In the genomic region with DNA sequence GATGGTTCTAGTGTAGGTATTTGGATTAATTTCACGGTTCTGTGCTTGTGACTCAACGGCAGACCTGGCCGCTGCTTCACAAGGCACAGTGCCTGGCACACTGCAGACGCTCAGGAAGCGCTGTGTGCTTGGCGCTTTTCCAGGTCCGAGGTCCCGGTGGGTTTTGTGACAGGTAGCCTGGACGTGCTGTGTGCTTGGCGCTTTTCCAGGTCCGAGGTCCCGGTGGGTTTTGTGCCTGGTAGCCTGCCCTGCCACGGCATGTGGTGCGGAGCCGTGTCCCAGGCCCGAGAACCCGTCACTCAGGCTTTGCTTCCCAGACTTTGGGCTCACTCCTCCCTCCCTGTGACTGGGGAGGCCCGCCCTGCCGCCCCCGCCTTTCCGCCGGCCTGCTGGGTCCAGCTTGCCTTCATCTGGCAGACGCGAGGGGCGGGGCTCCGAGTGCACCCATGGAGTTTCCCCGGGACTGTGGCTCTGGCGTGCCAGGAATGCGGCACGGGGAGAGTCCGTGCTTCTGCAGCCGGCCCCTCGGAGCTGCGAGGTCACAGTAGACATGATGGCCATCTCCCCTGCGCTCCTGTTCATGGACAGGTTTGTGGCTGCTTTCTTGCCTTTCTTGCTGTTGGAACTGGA, we compare ENCODE assay signal across 11 cellular contexts. TPM values are rescaled to one million over a fixed set of nuclear protein-coding genes. Genes with fewer than 3 reads are reported as not detected.
DNase-seq lines count a peak whose midpoint lies in the region; ATAC-seq, FAIRE-seq and TF ChIP-seq lines count a peak whose summit lies in the region.
"Had no signal": no experiment of that assay in that cellular context is flagged by ENCODE, and none has a peak within 500 bp of the region (broad histone marks: within the 10 kb centered on the region; RNA-seq: fewer than 3 reads in every experiment).

No MANE protein-coding gene starts in this region.

- DNase-seq in GM03348 (ENCODE audit: low spot score) (peak; percentile 95), MCF 10A (ENCODE audit: unreplicated experiment) (peak; percentile 90), small intestine (peak; percentile 87), NCI-H2081 (lab: John Stamatoyannopoulos, UW) (no peak)
- DNase-seq in effector CD8-positive, alpha-beta T cell (lab: John Stamatoyannopoulos, UW), result no peak
- DNase-seq: central memory CD4-positive, alpha-beta T cell had no signal

- peaks cover 7% of the 10 kb centered on the region for H3K4me1 Mint-ChIP-seq in MCF 10A (ENCODE audit: insufficient read depth, unreplicated experiment)

- no peaks in the 10 kb centered on the region for H3K9me3 ChIP-seq in iPS-15b (ENCODE audit: control insufficient read depth, insufficient read depth, low read length)
- no peaks in the 10 kb centered on the region for H3K9me3 ChIP-seq in small intestine (ENCODE audit: control insufficient read depth, low read depth)

- no peak overlapping the region for H3K9ac ChIP-seq in iPS-15b (ENCODE audit: low read depth, low read length)

- CTCF ChIA-PET in MCF 10A (lab: Yijun Ruan, JAX), result interaction anchor here (1.0 kb wide), 1 partner anchor 20 kb away, joined by 6 read pairs; no protein-coding TSS in a partner anchor

- no peaks in the 10 kb centered on the region for H3K27me3 Mint-ChIP-seq in MCF 10A (ENCODE audit: insufficient read depth, unreplicated experiment)

- no peak for FAIRE-seq in small intestine (lab: Jason Lieb, UNC)

- ATAC-seq in GM19035 (IDR thresholded peaks at IDR 0.05; ENCODE audit: unreplicated experiment) (no peak), GM21423 (IDR thresholded peaks at IDR 0.05; ENCODE audit: unreplicated experiment) (no peak)

- H3K4me3 ChIP-seq in iPS-15b (ENCODE audit: low read depth, low read length) (peak overlapping the region; percentile 13), small intestine (ENCODE audit: low read depth in 1 of 2, low read length in 2 of 2) (no peak overlapping the region)

- no peaks in the 10 kb centered on the region for H3K27me3 ChIP-seq in iPS-15b (ENCODE audit: control insufficient read depth, insufficient read depth, low read length)
- H3K27me3 ChIP-seq in small intestine (ENCODE audit: control insufficient read depth in 2 of 2, insufficient read depth in 2 of 2, low read length in 2 of 2), result no peaks in the 10 kb centered on the region

- H3K4me1 ChIP-seq in iPS-15b (ENCODE audit: control insufficient read depth, insufficient read depth, low read length), result peaks cover 11% of the 10 kb centered on the region
- H3K4me1 ChIP-seq in small intestine (ENCODE audit: control insufficient read depth in 2 of 2, insufficient read depth in 1 of 2, low read depth in 1 of 2, low read length in 1 of 2), result peaks cover 2 to 5% of the 10 kb centered on the region in 2 donors

- intact Hi-C loops in MCF 10A (cut with micrococcal nuclease), result no loop called here

- no peaks in the 10 kb centered on the region for H3K9me3 Mint-ChIP-seq in MCF 10A (ENCODE audit: unreplicated experiment)
- H3K9me3 Mint-ChIP-seq: T-helper 1 cell treated with Interleukin-12 subunit alpha and Interleukin-12 subunit beta and Interleukin-4 antibody, amounts not matched to agents 30 μg/mL and 1 μg/mL, for 36 hours had no signal

- H3K4me3 Mint-ChIP-seq in MCF 10A (ENCODE audit: unreplicated experiment), result peak overlapping the region; percentile 68
- H3K4me3 Mint-ChIP-seq: T-helper 1 cell treated with Interleukin-12 subunit alpha and Interleukin-12 subunit beta and Interleukin-4 antibody, amounts not matched to agents 30 μg/mL and 1 μg/mL, for 36 hours had no signal

- peak overlapping the region; percentile 63 for H3K27ac Mint-ChIP-seq in MCF 10A (ENCODE audit: low read depth, unreplicated experiment)
- H3K27ac Mint-ChIP-seq: T-helper 1 cell treated with Interleukin-12 subunit alpha and Interleukin-12 subunit beta and Interleukin-4 antibody, amounts not matched to agents 30 μg/mL and 1 μg/mL, for 36 hours had no signal

- H3K36me3 ChIP-seq in iPS-15b (ENCODE audit: control insufficient read depth, insufficient read depth, low read length) (no peaks in the 10 kb centered on the region), small intestine (ENCODE audit: control insufficient read depth in 2 of 2, insufficient read depth in 2 of 2, low read length in 2 of 2) (no peaks in the 10 kb centered on the region)

- peak overlapping the region in 1 of 2 donors; percentile 39 for H3K27ac ChIP-seq in small intestine (ENCODE audit: low read depth in 1 of 2, low read length in 1 of 2)
- H3K27ac ChIP-seq: HL-60 had no signal

- H3K36me3 Mint-ChIP-seq in MCF 10A (ENCODE audit: insufficient read depth, unreplicated experiment), result peaks cover 5% of the 10 kb centered on the region

- TF ChIP-seq CTCF in MCF 10A (IDR thresholded peaks at IDR 0.05; ENCODE audit: unreplicated experiment), result no peak

- 30 to 55% (median 39%) methylated on average over 32 to 35 of the region's 35 CpGs for WGBS in small intestine, 3 donors

- no TSS peak for BruUV-seq in MCF 10A (replicated peaks; lab: Mats Ljungman, UMichigan)

- POLR2A ChIA-PET in MCF 10A (lab: Yijun Ruan, JAX), result interaction anchor here (0.6 to 1.5 kb wide), 7 partner anchors 11 to 36 kb away, joined by 3 to 4 read pairs (median 3); no protein-coding TSS in a partner anchor

RNA-seq across cellular contexts. Expression of a gene that starts 44.2 kb away (rescaled TPM):
- total RNA-seq in MCF 10A (2022), result 52.6 and 55.1 TPM in 2 replicates
- 10 to 100 TPM; 16.8 to 31.5 (median 18.9) TPM for polyA plus RNA-seq in small intestine

Comparison
In these comparisons a context has a peak if more than half of its experiments do, and no peak if none do; other contexts are left out.
1. DNase-seq: peak in GM03348 (single experiment), MCF 10A (single experiment) and small intestine (single experiment); none in effector CD8-positive, alpha-beta T cell (single experiment) and NCI-H2081 (0 of 2).